In genomic region chr12:104050436-104050835, GRCh38 we compare ENCODE assay signal across 1 cellular context.
TF ChIP-seq lines count a peak whose summit lies in the region.

No MANE protein-coding gene starts in this region.

TF ChIP-seq in SK-N-SH, 30 proteins besides CTCF, POLR2A, EP300 and RAD21 (continued from another document):
- TF ChIP-seq RFX5 (IDR thresholded peaks at IDR 0.05; ENCODE audit: low read length) (no peak), NRF1 (IDR thresholded peaks at IDR 0.05; ENCODE audit: low read depth, low read length) (no peak), SIN3A (IDR thresholded peaks at IDR 0.05; ENCODE audit: borderline replicate concordance, low read depth, low read length) (no peak), CHD2 (IDR thresholded peaks at IDR 0.05; ENCODE audit: low read length, partially characterized antibody) (no peak), REST (IDR thresholded peaks at IDR 0.05; ENCODE audit: low read depth, low read length) (no peak), POLR2AphosphoS5 (IDR thresholded peaks at IDR 0.05; ENCODE audit: low read depth, low read length) (no peak), ELF1 (IDR thresholded peaks at IDR 0.05) (no peak), USF1 (IDR thresholded peaks at IDR 0.05; ENCODE audit: borderline replicate concordance, low read depth) (no peak), IRF3 (IDR thresholded peaks at IDR 0.05; ENCODE audit: low read depth, low read length) (no peak), MAX (IDR thresholded peaks at IDR 0.05; ENCODE audit: low read depth) (no peak), USF2 (IDR thresholded peaks at IDR 0.05; ENCODE audit: borderline replicate concordance, low read depth, low read length) (no peak), FOSL2 (IDR thresholded peaks at IDR 0.05; ENCODE audit: borderline replicate concordance, low read depth) (no peak)
